Comparison of ENCODE assay signal across 1 cellular context in genomic region chr10:74049995-74050394, GRCh38.
A peak's percentile ranks its signal among the peaks of the same experiment; 100 is the strongest.
TF ChIP-seq lines count a peak whose summit lies in the region.

No MANE protein-coding gene starts in this region.

TF ChIP-seq in K562, 482 proteins besides CTCF, POLR2A, EP300 and RAD21 (continued from another document):
- TF ChIP-seq ZBTB40 (IDR thresholded peaks at IDR 0.05) (peak; percentile 55), ZBTB40 (CRISPR knock-in tag; IDR thresholded peaks at IDR 0.05) (no peak)
